Comparison of ENCODE assay signal across 1 cellular context in the genomic region with DNA sequence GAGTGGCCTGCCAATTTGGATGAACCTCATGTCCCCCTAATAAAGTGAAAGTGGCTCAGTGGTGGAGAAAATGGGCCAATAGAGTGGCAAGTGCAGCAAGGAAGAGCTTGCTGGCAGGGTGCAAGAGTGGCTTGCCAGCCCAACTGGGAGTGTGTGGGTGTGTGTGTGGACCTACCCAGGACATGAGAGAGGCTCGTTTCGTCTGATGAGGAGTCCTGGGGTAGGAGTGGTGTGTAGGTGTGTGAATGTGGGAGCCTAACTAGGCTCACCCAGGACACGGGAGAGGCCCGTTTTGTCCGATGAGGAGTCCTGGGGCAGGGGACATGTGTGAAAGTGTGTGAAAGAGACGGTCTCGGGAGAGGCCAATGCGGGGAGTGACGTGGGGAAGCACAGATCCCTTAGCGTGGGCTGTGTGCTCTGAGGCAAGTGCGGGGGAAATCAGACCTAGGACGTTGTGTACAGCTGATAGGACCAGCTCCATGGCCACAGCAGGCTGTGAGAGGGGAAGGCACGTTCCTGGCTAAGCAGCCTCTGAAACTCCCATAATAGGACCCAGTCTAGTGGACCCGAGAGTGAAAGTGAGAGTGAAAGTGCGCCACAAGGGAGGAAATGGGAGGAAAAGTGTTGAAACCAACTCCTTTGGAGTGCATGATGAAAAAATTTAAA.
TF ChIP-seq lines count a peak whose summit lies in the region.

No MANE protein-coding gene starts in this region.

TF ChIP-seq in K562, 482 proteins besides CTCF, POLR2A, EP300 and RAD21 (continued from another document):
- TF ChIP-seq, protein P1, sequence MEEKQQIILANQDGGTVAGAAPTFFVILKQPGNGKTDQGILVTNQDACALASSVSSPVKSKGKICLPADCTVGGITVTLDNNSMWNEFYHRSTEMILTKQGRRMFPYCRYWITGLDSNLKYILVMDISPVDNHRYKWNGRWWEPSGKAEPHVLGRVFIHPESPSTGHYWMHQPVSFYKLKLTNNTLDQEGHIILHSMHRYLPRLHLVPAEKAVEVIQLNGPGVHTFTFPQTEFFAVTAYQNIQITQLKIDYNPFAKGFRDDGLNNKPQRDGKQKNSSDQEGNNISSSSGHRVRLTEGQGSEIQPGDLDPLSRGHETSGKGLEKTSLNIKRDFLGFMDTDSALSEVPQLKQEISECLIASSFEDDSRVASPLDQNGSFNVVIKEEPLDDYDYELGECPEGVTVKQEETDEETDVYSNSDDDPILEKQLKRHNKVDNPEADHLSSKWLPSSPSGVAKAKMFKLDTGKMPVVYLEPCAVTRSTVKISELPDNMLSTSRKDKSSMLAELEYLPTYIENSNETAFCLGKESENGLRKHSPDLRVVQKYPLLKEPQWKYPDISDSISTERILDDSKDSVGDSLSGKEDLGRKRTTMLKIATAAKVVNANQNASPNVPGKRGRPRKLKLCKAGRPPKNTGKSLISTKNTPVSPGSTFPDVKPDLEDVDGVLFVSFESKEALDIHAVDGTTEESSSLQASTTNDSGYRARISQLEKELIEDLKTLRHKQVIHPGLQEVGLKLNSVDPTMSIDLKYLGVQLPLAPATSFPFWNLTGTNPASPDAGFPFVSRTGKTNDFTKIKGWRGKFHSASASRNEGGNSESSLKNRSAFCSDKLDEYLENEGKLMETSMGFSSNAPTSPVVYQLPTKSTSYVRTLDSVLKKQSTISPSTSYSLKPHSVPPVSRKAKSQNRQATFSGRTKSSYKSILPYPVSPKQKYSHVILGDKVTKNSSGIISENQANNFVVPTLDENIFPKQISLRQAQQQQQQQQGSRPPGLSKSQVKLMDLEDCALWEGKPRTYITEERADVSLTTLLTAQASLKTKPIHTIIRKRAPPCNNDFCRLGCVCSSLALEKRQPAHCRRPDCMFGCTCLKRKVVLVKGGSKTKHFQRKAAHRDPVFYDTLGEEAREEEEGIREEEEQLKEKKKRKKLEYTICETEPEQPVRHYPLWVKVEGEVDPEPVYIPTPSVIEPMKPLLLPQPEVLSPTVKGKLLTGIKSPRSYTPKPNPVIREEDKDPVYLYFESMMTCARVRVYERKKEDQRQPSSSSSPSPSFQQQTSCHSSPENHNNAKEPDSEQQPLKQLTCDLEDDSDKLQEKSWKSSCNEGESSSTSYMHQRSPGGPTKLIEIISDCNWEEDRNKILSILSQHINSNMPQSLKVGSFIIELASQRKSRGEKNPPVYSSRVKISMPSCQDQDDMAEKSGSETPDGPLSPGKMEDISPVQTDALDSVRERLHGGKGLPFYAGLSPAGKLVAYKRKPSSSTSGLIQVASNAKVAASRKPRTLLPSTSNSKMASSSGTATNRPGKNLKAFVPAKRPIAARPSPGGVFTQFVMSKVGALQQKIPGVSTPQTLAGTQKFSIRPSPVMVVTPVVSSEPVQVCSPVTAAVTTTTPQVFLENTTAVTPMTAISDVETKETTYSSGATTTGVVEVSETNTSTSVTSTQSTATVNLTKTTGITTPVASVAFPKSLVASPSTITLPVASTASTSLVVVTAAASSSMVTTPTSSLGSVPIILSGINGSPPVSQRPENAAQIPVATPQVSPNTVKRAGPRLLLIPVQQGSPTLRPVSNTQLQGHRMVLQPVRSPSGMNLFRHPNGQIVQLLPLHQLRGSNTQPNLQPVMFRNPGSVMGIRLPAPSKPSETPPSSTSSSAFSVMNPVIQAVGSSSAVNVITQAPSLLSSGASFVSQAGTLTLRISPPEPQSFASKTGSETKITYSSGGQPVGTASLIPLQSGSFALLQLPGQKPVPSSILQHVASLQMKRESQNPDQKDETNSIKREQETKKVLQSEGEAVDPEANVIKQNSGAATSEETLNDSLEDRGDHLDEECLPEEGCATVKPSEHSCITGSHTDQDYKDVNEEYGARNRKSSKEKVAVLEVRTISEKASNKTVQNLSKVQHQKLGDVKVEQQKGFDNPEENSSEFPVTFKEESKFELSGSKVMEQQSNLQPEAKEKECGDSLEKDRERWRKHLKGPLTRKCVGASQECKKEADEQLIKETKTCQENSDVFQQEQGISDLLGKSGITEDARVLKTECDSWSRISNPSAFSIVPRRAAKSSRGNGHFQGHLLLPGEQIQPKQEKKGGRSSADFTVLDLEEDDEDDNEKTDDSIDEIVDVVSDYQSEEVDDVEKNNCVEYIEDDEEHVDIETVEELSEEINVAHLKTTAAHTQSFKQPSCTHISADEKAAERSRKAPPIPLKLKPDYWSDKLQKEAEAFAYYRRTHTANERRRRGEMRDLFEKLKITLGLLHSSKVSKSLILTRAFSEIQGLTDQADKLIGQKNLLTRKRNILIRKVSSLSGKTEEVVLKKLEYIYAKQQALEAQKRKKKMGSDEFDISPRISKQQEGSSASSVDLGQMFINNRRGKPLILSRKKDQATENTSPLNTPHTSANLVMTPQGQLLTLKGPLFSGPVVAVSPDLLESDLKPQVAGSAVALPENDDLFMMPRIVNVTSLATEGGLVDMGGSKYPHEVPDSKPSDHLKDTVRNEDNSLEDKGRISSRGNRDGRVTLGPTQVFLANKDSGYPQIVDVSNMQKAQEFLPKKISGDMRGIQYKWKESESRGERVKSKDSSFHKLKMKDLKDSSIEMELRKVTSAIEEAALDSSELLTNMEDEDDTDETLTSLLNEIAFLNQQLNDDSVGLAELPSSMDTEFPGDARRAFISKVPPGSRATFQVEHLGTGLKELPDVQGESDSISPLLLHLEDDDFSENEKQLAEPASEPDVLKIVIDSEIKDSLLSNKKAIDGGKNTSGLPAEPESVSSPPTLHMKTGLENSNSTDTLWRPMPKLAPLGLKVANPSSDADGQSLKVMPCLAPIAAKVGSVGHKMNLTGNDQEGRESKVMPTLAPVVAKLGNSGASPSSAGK (IDR thresholded peaks at IDR 0.05), result peak; percentile 48
- no peak for TF ChIP-seq HDAC6 (IDR thresholded peaks at IDR 0.05; ENCODE audit: low read depth, low read length)
- TF ChIP-seq ZNF311 (CRISPR knock-in tag; IDR thresholded peaks at IDR 0.05), result no peak
- TF ChIP-seq CBFA2T2 (conservative IDR thresholded peaks at IDR 0.05), result no peak
